Comparison of ENCODE assay signal across 1 cellular context in genomic region chr2:64605991-64606494, GRCh38.
TF ChIP-seq lines count a peak whose summit lies in the region.

No MANE protein-coding gene starts in this region.

TF ChIP-seq in GM23338, 12 proteins besides CTCF, POLR2A, EP300 and RAD21:
- TF ChIP-seq REST (IDR thresholded peaks at IDR 0.05; ENCODE audit: unreplicated experiment) (no peak), EZH2phosphoT487 (IDR thresholded peaks at IDR 0.05; ENCODE audit: unreplicated experiment) (no peak), JUNB (IDR thresholded peaks at IDR 0.05; ENCODE audit: unreplicated experiment) (no peak), ZNF462 (CRISPR knock-in tag; IDR thresholded peaks at IDR 0.05) (no peak), POLR2AphosphoS5 (IDR thresholded peaks at IDR 0.05; ENCODE audit: low read depth) (no peak), CREB1 (CRISPR knock-in tag; IDR thresholded peaks at IDR 0.05; ENCODE audit: low read depth) (no peak), ZNF331 (CRISPR knock-in tag; IDR thresholded peaks at IDR 0.05; ENCODE audit: low read depth) (no peak), NANOG (IDR thresholded peaks at IDR 0.05; ENCODE audit: borderline replicate concordance) (no peak), ETS1 (IDR thresholded peaks at IDR 0.05) (no peak), EZH2 (IDR thresholded peaks at IDR 0.05; ENCODE audit: low read depth, unreplicated experiment) (no peak), ZNF114 (CRISPR knock-in tag; IDR thresholded peaks at IDR 0.05) (no peak), STAT1 (IDR thresholded peaks at IDR 0.05; ENCODE audit: unreplicated experiment) (no peak)
